Comparison of ENCODE assay signal across 1 cellular context in the genomic region with DNA sequence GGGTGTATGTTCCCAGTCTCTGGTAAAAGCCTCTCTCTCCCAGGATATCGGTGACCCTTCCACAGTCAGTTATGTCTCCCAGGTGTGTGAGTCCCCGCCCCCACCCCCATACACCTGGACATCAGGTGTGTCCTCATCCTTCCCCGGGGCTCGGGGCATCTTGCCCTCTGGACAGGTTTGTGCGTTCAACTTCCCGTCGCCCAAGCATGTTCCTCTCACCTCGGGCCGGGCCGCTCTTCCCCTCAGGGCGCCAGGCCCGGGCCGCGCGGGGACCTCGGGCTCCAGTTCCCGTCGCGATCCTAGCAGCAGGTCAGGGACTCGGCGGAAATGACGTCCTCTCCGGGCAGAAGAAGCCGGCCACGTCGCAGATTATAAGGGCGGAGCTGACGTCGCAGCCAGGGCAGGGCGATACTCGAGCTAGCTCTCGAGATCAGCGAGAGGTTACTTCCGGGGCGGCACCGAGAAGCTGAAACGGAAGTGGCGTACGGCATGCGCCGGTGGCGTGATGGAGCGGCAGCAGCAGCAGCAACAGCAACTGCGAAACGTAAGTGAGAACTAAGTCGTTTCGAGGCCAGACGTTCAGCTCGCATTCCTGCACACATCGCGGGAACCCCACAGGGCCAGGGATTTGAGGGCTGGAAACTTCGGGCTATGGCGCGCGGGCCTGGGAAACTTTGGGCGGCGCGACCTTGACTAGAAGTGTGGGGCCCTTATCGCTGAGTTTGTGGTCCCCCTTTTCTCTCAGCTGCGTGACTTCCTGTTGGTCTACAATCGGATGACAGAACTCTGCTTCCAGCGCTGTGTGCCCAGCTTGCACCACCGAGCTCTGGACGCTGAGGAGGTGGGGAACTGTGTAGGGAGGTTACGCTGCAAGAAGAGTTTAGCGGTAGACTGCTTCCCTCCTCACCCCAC.
TF ChIP-seq lines count a peak whose summit lies in the region.

A gene with protein sequence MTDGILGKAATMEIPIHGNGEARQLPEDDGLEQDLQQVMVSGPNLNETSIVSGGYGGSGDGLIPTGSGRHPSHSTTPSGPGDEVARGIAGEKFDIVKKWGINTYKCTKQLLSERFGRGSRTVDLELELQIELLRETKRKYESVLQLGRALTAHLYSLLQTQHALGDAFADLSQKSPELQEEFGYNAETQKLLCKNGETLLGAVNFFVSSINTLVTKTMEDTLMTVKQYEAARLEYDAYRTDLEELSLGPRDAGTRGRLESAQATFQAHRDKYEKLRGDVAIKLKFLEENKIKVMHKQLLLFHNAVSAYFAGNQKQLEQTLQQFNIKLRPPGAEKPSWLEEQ (minus strand): TSS at position 320 of the 912 bp plus-strand sequence. CDS start 910 bp downstream, outside the sequence.
A gene with protein sequence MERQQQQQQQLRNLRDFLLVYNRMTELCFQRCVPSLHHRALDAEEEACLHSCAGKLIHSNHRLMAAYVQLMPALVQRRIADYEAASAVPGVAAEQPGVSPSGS (plus strand): TSS at position 490 of the 912 bp plus-strand sequence. CDS start 16 bp downstream, at position 506.

TF ChIP-seq in HepG2, 621 proteins besides CTCF, POLR2A, EP300 and RAD21 (continued from another document and continues in another):
- TF ChIP-seq, protein P1, sequence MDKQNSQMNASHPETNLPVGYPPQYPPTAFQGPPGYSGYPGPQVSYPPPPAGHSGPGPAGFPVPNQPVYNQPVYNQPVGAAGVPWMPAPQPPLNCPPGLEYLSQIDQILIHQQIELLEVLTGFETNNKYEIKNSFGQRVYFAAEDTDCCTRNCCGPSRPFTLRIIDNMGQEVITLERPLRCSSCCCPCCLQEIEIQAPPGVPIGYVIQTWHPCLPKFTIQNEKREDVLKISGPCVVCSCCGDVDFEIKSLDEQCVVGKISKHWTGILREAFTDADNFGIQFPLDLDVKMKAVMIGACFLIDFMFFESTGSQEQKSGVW (CRISPR knock-in tag; IDR thresholded peaks at IDR 0.05; ENCODE audit: borderline replicate concordance), result no peak
- TF ChIP-seq ZNF10 (CRISPR knock-in tag; IDR thresholded peaks at IDR 0.05; ENCODE audit: borderline replicate concordance, low read depth) (no peak), BRD4 (CRISPR knock-in tag; IDR thresholded peaks at IDR 0.05) (no peak), SIN3A (IDR thresholded peaks at IDR 0.05; ENCODE audit: borderline replicate concordance, low read depth, low read length) (peak; percentile 76; the same call in 1 of the 2 replicates), SMARCC2 (IDR thresholded peaks at IDR 0.05) (no peak), SMAD3 (CRISPR knock-in tag; IDR thresholded peaks at IDR 0.05) (no peak; the same call in 1 of the 2 replicates), NFE2 (CRISPR knock-in tag; IDR thresholded peaks at IDR 0.05) (no peak), SALL2 (CRISPR knock-in tag; IDR thresholded peaks at IDR 0.05) (peak; percentile 92), CEBPB (IDR thresholded peaks at IDR 0.05; ENCODE audit: borderline replicate concordance, low read depth, low read length) (no peak), PAF1 (CRISPR knock-in tag; IDR thresholded peaks at IDR 0.05) (no peak), NFATC3 (CRISPR knock-in tag; IDR thresholded peaks at IDR 0.05) (no peak), ZNF451 (CRISPR knock-in tag; IDR thresholded peaks at IDR 0.05) (peak; percentile 62; the same call in 1 of the 2 replicates), ZNF569 (CRISPR knock-in tag; IDR thresholded peaks at IDR 0.05; ENCODE audit: borderline replicate concordance) (no peak), ZFP37 (CRISPR knock-in tag; IDR thresholded peaks at IDR 0.05; ENCODE audit: borderline replicate concordance) (no peak), ETV6 (CRISPR knock-in tag; conservative IDR thresholded peaks at IDR 0.05) (no peak), MTA1 (CRISPR knock-in tag; IDR thresholded peaks at IDR 0.05; ENCODE audit: borderline replicate concordance) (peak; percentile 70; the same call in 1 of the 2 replicates), NCOR1 (IDR thresholded peaks at IDR 0.05; ENCODE audit: borderline replicate concordance, low read length) (no peak), ZNF234 (CRISPR knock-in tag; conservative IDR thresholded peaks at IDR 0.05) (no peak), REL (CRISPR knock-in tag; conservative IDR thresholded peaks at IDR 0.05) (no peak; the same call in 1 of the 2 replicates), KLF9 (CRISPR knock-in tag; IDR thresholded peaks at IDR 0.05; ENCODE audit: low read depth) (no peak), ZNF660 (CRISPR knock-in tag; IDR thresholded peaks at IDR 0.05; ENCODE audit: borderline replicate concordance, low read depth) (no peak)
- TF ChIP-seq, protein P2, sequence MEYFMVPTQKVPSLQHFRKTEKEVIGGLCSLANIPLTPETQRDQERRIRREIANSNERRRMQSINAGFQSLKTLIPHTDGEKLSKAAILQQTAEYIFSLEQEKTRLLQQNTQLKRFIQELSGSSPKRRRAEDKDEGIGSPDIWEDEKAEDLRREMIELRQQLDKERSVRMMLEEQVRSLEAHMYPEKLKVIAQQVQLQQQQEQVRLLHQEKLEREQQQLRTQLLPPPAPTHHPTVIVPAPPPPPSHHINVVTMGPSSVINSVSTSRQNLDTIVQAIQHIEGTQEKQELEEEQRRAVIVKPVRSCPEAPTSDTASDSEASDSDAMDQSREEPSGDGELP (IDR thresholded peaks at IDR 0.05; ENCODE audit: borderline replicate concordance, low read depth), result peak; percentile 31; the same call in 1 of the 2 replicates
- TF ChIP-seq, protein P3, sequence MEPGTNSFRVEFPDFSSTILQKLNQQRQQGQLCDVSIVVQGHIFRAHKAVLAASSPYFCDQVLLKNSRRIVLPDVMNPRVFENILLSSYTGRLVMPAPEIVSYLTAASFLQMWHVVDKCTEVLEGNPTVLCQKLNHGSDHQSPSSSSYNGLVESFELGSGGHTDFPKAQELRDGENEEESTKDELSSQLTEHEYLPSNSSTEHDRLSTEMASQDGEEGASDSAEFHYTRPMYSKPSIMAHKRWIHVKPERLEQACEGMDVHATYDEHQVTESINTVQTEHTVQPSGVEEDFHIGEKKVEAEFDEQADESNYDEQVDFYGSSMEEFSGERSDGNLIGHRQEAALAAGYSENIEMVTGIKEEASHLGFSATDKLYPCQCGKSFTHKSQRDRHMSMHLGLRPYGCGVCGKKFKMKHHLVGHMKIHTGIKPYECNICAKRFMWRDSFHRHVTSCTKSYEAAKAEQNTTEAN (CRISPR knock-in tag; conservative IDR thresholded peaks at IDR 0.05), result 0 out of 2 replicates have a peak, but pooled peaks have one; percentile 40
- TF ChIP-seq, protein P4, sequence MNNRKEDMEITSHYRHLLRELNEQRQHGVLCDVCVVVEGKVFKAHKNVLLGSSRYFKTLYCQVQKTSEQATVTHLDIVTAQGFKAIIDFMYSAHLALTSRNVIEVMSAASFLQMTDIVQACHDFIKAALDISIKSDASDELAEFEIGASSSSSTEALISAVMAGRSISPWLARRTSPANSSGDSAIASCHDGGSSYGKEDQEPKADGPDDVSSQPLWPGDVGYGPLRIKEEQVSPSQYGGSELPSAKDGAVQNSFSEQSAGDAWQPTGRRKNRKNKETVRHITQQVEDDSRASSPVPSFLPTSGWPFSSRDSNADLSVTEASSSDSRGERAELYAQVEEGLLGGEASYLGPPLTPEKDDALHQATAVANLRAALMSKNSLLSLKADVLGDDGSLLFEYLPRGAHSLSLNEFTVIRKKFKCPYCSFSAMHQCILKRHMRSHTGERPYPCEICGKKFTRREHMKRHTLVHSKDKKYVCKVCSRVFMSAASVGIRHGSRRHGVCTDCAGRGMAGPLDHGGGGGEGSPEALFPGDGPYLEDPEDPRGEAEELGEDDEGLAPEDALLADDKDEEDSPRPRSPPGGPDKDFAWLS (CRISPR knock-in tag; IDR thresholded peaks at IDR 0.05; ENCODE audit: borderline replicate concordance), result no peak
- TF ChIP-seq, protein P5, sequence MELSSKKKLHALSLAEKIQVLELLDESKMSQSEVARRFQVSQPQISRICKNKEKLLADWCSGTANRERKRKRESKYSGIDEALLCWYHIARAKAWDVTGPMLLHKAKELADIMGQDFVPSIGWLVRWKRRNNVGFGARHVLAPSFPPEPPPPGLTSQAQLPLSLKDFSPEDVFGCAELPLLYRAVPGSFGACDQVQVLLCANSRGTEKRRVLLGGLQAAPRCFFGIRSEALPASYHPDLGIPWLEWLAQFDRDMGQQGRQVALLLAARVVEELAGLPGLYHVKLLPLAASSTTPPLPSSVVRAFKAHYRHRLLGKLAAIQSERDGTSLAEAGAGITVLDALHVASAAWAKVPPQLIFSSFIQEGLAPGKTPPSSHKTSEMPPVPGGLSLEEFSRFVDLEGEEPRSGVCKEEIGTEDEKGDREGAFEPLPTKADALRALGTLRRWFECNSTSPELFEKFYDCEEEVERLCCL (CRISPR knock-in tag; IDR thresholded peaks at IDR 0.05; ENCODE audit: borderline replicate concordance), result 0 out of 2 replicates have a peak, but pooled peaks have one; percentile 41
- TF ChIP-seq, protein P6, sequence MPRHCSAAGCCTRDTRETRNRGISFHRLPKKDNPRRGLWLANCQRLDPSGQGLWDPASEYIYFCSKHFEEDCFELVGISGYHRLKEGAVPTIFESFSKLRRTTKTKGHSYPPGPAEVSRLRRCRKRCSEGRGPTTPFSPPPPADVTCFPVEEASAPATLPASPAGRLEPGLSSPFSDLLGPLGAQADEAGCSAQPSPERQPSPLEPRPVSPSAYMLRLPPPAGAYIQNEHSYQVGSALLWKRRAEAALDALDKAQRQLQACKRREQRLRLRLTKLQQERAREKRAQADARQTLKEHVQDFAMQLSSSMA (CRISPR knock-in tag; IDR thresholded peaks at IDR 0.05), result 0 out of 2 replicates have a peak, but pooled peaks have one; percentile 55
- TF ChIP-seq, protein P7, sequence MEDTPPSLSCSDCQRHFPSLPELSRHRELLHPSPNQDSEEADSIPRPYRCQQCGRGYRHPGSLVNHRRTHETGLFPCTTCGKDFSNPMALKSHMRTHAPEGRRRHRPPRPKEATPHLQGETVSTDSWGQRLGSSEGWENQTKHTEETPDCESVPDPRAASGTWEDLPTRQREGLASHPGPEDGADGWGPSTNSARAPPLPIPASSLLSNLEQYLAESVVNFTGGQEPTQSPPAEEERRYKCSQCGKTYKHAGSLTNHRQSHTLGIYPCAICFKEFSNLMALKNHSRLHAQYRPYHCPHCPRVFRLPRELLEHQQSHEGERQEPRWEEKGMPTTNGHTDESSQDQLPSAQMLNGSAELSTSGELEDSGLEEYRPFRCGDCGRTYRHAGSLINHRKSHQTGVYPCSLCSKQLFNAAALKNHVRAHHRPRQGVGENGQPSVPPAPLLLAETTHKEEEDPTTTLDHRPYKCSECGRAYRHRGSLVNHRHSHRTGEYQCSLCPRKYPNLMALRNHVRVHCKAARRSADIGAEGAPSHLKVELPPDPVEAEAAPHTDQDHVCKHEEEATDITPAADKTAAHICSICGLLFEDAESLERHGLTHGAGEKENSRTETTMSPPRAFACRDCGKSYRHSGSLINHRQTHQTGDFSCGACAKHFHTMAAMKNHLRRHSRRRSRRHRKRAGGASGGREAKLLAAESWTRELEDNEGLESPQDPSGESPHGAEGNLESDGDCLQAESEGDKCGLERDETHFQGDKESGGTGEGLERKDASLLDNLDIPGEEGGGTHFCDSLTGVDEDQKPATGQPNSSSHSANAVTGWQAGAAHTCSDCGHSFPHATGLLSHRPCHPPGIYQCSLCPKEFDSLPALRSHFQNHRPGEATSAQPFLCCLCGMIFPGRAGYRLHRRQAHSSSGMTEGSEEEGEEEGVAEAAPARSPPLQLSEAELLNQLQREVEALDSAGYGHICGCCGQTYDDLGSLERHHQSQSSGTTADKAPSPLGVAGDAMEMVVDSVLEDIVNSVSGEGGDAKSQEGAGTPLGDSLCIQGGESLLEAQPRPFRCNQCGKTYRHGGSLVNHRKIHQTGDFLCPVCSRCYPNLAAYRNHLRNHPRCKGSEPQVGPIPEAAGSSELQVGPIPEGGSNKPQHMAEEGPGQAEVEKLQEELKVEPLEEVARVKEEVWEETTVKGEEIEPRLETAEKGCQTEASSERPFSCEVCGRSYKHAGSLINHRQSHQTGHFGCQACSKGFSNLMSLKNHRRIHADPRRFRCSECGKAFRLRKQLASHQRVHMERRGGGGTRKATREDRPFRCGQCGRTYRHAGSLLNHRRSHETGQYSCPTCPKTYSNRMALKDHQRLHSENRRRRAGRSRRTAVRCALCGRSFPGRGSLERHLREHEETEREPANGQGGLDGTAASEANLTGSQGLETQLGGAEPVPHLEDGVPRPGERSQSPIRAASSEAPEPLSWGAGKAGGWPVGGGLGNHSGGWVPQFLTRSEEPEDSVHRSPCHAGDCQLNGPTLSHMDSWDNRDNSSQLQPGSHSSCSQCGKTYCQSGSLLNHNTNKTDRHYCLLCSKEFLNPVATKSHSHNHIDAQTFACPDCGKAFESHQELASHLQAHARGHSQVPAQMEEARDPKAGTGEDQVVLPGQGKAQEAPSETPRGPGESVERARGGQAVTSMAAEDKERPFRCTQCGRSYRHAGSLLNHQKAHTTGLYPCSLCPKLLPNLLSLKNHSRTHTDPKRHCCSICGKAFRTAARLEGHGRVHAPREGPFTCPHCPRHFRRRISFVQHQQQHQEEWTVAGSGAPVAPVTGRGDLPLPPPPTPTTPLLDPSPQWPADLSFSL (CRISPR knock-in tag; IDR thresholded peaks at IDR 0.05), result no peak
- TF ChIP-seq, protein P8, sequence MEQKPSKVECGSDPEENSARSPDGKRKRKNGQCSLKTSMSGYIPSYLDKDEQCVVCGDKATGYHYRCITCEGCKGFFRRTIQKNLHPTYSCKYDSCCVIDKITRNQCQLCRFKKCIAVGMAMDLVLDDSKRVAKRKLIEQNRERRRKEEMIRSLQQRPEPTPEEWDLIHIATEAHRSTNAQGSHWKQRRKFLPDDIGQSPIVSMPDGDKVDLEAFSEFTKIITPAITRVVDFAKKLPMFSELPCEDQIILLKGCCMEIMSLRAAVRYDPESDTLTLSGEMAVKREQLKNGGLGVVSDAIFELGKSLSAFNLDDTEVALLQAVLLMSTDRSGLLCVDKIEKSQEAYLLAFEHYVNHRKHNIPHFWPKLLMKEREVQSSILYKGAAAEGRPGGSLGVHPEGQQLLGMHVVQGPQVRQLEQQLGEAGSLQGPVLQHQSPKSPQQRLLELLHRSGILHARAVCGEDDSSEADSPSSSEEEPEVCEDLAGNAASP (CRISPR knock-in tag; IDR thresholded peaks at IDR 0.05; ENCODE audit: borderline replicate concordance), result no peak
- TF ChIP-seq, protein P9, sequence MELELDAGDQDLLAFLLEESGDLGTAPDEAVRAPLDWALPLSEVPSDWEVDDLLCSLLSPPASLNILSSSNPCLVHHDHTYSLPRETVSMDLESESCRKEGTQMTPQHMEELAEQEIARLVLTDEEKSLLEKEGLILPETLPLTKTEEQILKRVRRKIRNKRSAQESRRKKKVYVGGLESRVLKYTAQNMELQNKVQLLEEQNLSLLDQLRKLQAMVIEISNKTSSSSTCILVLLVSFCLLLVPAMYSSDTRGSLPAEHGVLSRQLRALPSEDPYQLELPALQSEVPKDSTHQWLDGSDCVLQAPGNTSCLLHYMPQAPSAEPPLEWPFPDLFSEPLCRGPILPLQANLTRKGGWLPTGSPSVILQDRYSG (CRISPR knock-in tag; IDR thresholded peaks at IDR 0.05), result no peak
- TF ChIP-seq, protein P10, sequence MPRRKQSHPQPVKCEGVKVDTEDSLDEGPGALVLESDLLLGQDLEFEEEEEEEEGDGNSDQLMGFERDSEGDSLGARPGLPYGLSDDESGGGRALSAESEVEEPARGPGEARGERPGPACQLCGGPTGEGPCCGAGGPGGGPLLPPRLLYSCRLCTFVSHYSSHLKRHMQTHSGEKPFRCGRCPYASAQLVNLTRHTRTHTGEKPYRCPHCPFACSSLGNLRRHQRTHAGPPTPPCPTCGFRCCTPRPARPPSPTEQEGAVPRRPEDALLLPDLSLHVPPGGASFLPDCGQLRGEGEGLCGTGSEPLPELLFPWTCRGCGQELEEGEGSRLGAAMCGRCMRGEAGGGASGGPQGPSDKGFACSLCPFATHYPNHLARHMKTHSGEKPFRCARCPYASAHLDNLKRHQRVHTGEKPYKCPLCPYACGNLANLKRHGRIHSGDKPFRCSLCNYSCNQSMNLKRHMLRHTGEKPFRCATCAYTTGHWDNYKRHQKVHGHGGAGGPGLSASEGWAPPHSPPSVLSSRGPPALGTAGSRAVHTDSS (CRISPR knock-in tag; conservative IDR thresholded peaks at IDR 0.05), result no peak
